In the genomic region with DNA sequence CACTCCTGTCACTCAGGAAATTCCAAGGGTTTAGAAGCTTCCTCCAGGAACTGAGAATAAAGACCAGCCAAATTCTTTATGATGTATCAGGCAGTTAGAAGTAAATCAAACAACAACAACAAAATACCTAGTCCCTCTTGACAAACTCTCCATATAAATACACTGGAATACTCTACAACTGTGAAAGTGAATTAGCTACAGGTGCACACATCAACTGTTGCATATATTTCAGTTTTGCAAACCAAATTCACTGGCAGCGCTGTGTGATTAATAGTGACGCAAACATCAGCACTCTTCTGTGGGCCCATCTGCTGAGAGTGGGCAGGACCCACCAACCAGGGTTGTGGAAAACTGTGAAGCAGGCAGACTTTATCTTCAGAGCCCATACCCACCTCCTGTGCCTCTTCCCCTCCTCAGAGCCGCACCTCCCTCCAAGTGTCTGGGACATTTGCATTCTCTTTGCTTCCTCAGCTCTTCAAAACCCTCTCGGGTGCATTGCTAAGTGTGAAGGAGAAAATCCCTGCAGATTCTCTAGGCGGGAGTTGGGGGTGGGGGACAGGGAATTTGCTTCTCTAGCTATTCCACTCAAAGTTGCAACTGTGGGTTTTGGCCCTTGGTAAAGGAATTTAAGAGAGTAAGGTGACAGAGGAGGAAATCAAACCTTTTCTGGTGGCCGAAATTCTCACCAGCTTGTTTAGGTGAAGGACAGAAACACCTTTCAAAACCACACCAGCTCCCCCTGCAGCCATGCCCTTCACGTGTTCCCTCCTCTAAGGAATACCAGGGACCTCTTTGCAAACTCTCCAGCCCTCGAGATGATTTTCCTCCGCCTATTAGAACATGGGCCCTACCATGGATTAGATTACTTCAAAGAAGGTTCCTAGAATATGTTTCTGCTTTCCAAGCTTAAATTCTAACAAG, we compare ENCODE assay signal across 27 cellular contexts.
"Had no signal": no experiment of that assay in that cellular context is flagged by ENCODE, and none has a peak within 500 bp of the region (broad histone marks: within the 10 kb centered on the region; RNA-seq: fewer than 3 reads in every experiment).

No MANE protein-coding gene starts in this region.

- H3K36me3 ChIP-seq: gastroesophageal sphincter, heart right ventricle, left lung, neutrophil, ovary, uterus had no signal

- H3K4me3 ChIP-seq: coronary artery, gastroesophageal sphincter, heart right ventricle, left lung, lung, ovary, uterus had no signal

- H3K27ac ChIP-seq: coronary artery, epithelial cell of prostate, gastroesophageal sphincter, heart right ventricle, left lung, neutrophil, ovary, uterus had no signal

- ATAC-seq: activated CD4-positive, CD25-positive, alpha-beta regulatory T cell treated with anti-CD3 and anti-CD28 coated beads, Interleukin-2, amount 50 U/mL, for 24 hours; activated CD8-positive, alpha-beta memory T cell treated with anti-CD3 and anti-CD28 coated beads, Interleukin-2, amount 10 ng/mL, durations not matched to agents 7 days and 5 days; gastroesophageal sphincter; heart right ventricle; left lung; naive thymus-derived CD8-positive, alpha-beta T cell; right cardiac atrium; stimulated activated effector memory CD8-positive, alpha-beta T cell treated with anti-CD3 and anti-CD28 coated beads, Interleukin-12 subunit alpha, Interleukin-12 subunit beta, amount 100 ng/mL, for 72 hours had no signal

- H3K9me3 ChIP-seq: gastroesophageal sphincter, heart right ventricle, left lung, neutrophil, ovary, uterus had no signal

- H3K4me1 ChIP-seq: gastroesophageal sphincter, left lung, uterus had no signal

- DNase-seq: activated CD4-positive, alpha-beta memory T cell treated with anti-CD3 and anti-CD28 coated beads, Interleukin-2, amount 10 ng/mL, durations not matched to agents 7 days and 5 days; activated CD4-positive, alpha-beta T cell treated with anti-CD3 and anti-CD28 coated beads, Interleukin-2, amount 10 ng/mL, durations not matched to agents 24 days and 14 days; activated CD8-positive, alpha-beta memory T cell treated with anti-CD3 and anti-CD28 coated beads, Interleukin-2, amount 10 ng/mL, durations not matched to agents 7 days and 5 days; activated effector memory CD4-positive, alpha-beta T cell treated with anti-CD3 and anti-CD28 coated beads, Interleukin-2, amount 50 U/mL, for 16 hours; activated naive CD4-positive, alpha-beta T cell treated with anti-CD3 and anti-CD28 coated beads, Interleukin-2, amount 10 ng/mL, durations not matched to agents 7 days and 5 days; activated T-cell treated with anti-CD3 and anti-CD28 coated beads for 4 hours; amygdala; cerebellar nuclear complex; heart right ventricle; kidney glomerular epithelial cell; left lung; naive thymus-derived CD8-positive, alpha-beta T cell; ovary; right cardiac atrium; small intestine; stimulated activated CD4-positive, alpha-beta T cell treated with anti-CD3 and anti-CD28 coated beads, Interleukin-2, amount 100 ng/mL, for 24 hours; T-helper 2 cell; trophoblast cell; uterus had no signal

- H3K27me3 ChIP-seq: gastroesophageal sphincter, heart right ventricle, ovary, uterus had no signal

- FAIRE-seq: bronchial epithelial cell, small intestine had no signal
